Comparison of ENCODE assay signal across 8 cellular contexts in the genomic region with DNA sequence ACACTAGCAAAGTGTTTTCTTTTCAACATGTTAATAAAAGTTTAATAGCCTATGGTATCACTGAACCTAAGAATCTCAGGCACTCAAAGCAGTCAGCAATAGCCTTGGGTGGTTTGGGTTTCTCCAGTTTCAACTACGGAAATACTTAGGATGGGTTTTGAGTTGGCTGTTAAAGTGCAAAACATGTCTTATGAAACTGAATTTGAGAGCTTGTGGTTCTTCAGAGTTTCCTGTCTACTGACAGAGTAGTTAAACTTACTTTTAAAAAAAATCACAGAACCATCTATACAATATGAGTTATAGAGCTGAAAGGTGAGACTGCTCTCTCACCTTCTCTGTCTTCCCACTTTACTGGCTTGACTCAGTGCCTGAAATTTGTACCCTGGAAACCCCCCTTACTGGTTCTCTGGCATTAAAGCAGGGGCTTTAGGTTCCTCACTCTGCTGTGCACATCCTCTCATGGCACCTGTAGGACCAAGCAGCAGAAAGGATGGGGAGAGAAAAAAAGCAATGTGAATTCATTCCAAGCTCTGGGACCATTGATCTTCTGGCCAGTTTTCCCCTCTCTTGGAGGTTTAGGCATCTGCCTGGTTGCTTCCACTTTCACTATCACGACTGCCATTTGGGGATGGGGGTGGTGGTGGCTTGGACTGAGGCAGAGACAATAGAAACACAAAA. TPM values are rescaled to one million over a fixed set of nuclear protein-coding genes. Genes with fewer than 3 reads are reported as not detected.
DNase-seq lines count a peak whose midpoint lies in the region; ATAC-seq lines count a peak whose summit lies in the region.

No MANE protein-coding gene starts in this region.

- H3K27me3 Mint-ChIP-seq in CD8-positive, alpha-beta memory T cell: no peaks in the 10 kb centered on the region
- no peaks in the 10 kb centered on the region for H3K27me3 Mint-ChIP-seq in activated T-helper 1 cell treated with anti-CD3 and anti-CD28 coated beads, Interleukin-12 subunit alpha, Interleukin-12 subunit beta, Interleukin-2, Interleukin-4 antibody, amounts not matched to agents 30 ng/mL and 10 ng/mL and 1 ng/mL, durations not matched to agents 14 hours and 24 hours and 36 hours (ENCODE audit: insufficient read depth)

- POLR2A ChIA-PET in CD8-positive, alpha-beta memory T cell (lab: Charles Lee): interaction anchor here (1.0 to 1.3 kb wide), 2 partner anchors 13 to 17 kb away, joined by 4 to 5 read pairs; no protein-coding TSS in a partner anchor

- H3K4me1 ChIP-seq in CD8-positive, alpha-beta memory T cell (ENCODE audit: insufficient read depth, low read length): peaks cover 18% of the 10 kb centered on the region

- peak overlapping the region; percentile 70 to 89 (median 76) for H3K4me3 Mint-ChIP-seq in CD8-positive, alpha-beta memory T cell
- H3K4me3 Mint-ChIP-seq in activated T-helper 1 cell treated with anti-CD3 and anti-CD28 coated beads, Interleukin-12 subunit alpha, Interleukin-12 subunit beta, Interleukin-2, Interleukin-4 antibody, amounts not matched to agents 30 ng/mL and 10 ng/mL and 1 ng/mL, durations not matched to agents 14 hours and 24 hours and 36 hours: peak overlapping the region; percentile 62

- peak overlapping the region; percentile 68 to 91 (median 87) for H3K27ac Mint-ChIP-seq in CD8-positive, alpha-beta memory T cell
- peak overlapping the region; percentile 82 for H3K27ac Mint-ChIP-seq in activated T-helper 1 cell treated with anti-CD3 and anti-CD28 coated beads, Interleukin-12 subunit alpha, Interleukin-12 subunit beta, Interleukin-2, Interleukin-4 antibody, amounts not matched to agents 30 ng/mL and 10 ng/mL and 1 ng/mL, durations not matched to agents 14 hours and 24 hours and 36 hours

- no peaks in the 10 kb centered on the region for H3K27me3 ChIP-seq in CD8-positive, alpha-beta memory T cell (ENCODE audit: insufficient read depth, low read length, poor library complexity, severe bottlenecking)

- peaks cover 6 to 14% (median 13%) of the 10 kb centered on the region in 5 donors for H3K9me3 Mint-ChIP-seq in CD8-positive, alpha-beta memory T cell
- peaks cover 25% of the 10 kb centered on the region for H3K9me3 Mint-ChIP-seq in activated T-helper 1 cell treated with anti-CD3 and anti-CD28 coated beads, Interleukin-12 subunit alpha, Interleukin-12 subunit beta, Interleukin-2, Interleukin-4 antibody, amounts not matched to agents 30 ng/mL and 10 ng/mL and 1 ng/mL, durations not matched to agents 14 hours and 24 hours and 36 hours

- H3K36me3 Mint-ChIP-seq in CD8-positive, alpha-beta memory T cell: peaks cover 3 to 12% (median 4%) of the 10 kb centered on the region in 3 donors
- peaks cover 25% of the 10 kb centered on the region for H3K36me3 Mint-ChIP-seq in activated T-helper 1 cell treated with anti-CD3 and anti-CD28 coated beads, Interleukin-12 subunit alpha, Interleukin-12 subunit beta, Interleukin-2, Interleukin-4 antibody, amounts not matched to agents 30 ng/mL and 10 ng/mL and 1 ng/mL, durations not matched to agents 14 hours and 24 hours and 36 hours (ENCODE audit: low read depth)

- H3K36me3 ChIP-seq in CD8-positive, alpha-beta memory T cell (ENCODE audit: insufficient read depth, low read length): no peaks in the 10 kb centered on the region

- H3K4me3 ChIP-seq in CD8-positive, alpha-beta memory T cell (ENCODE audit: low read length): peak overlapping the region; percentile 40

- H3K4me1 Mint-ChIP-seq in CD8-positive, alpha-beta memory T cell: peaks cover 19 to 27% (median 21%) of the 10 kb centered on the region in 3 donors
- H3K4me1 Mint-ChIP-seq in activated T-helper 1 cell treated with anti-CD3 and anti-CD28 coated beads, Interleukin-12 subunit alpha, Interleukin-12 subunit beta, Interleukin-2, Interleukin-4 antibody, amounts not matched to agents 30 ng/mL and 10 ng/mL and 1 ng/mL, durations not matched to agents 14 hours and 24 hours and 36 hours (ENCODE audit: low read depth): peaks cover 29% of the 10 kb centered on the region

- CTCF ChIA-PET in CD8-positive, alpha-beta memory T cell (lab: Charles Lee): interaction anchor here (3.1 kb wide), 1 partner anchor 12 kb away, joined by 12 read pairs; no protein-coding TSS in a partner anchor

- intact Hi-C loops in activated T-helper 1 cell treated with anti-CD3 and anti-CD28 coated beads, Interleukin-12 subunit alpha, Interleukin-12 subunit beta, Interleukin-2, Interleukin-4 antibody, amounts not matched to agents 30 ng/mL and 10 ng/mL and 1 ng/mL, durations not matched to agents 14 hours and 24 hours and 36 hours (cut with micrococcal nuclease): loop anchor here (1.0 to 10.0 kb wide), 10 partner anchors 17 to 580 kb away; a partner anchor contains a TSS

- no peaks in the 10 kb centered on the region for H3K9me3 ChIP-seq in CD8-positive, alpha-beta memory T cell (ENCODE audit: low read length)

- H3K27ac ChIP-seq in CD8-positive, alpha-beta memory T cell (ENCODE audit: low read depth, low read length): peak overlapping the region; percentile 7

- DNase-seq in CD8-positive, alpha-beta memory T cell: peak in 2 of 5 donors; percentile 30 to 64
- DNase-seq in activated T-helper 1 cell treated with anti-CD3 and anti-CD28 coated beads, Interleukin-12 subunit alpha, Interleukin-12 subunit beta, Interleukin-2, Interleukin-4 antibody, amounts not matched to agents 30 ng/mL and 10 ng/mL and 1 ng/mL, durations not matched to agents 14 hours and 24 hours and 36 hours (ENCODE audit: low spot score): peak; percentile 27
- peak; percentile 11 for DNase-seq in stimulated activated CD4-positive, alpha-beta T cell treated with anti-CD3 and anti-CD28 coated beads, Interleukin-4, amount 100 ng/mL, for 1 hour
- DNase-seq in ureter (ENCODE audit: low spot score) (no peak), NCI-H2171 treated with DMSO at 0.1 percent for 48 hours (lab: John Stamatoyannopoulos, UW) (no peak), GM19240 (ENCODE audit: insufficient read length, low spot score) (no peak)

- ATAC-seq in GM19372 (IDR thresholded peaks at IDR 0.05; ENCODE audit: low read depth, unreplicated experiment) (peak; percentile 99), HG03354 (IDR thresholded peaks at IDR 0.05; ENCODE audit: poor library complexity, severe bottlenecking, unreplicated experiment) (peak; percentile 97)

RNA-seq across cellular contexts. Expression of a gene that starts 18.1 kb away (rescaled TPM):
- total RNA-seq in CD8-positive, alpha-beta memory T cell: 1 to 10 TPM; 1.6 to 2.1 TPM
- 3.9 TPM for polyA plus RNA-seq in CD8-positive, alpha-beta memory T cell
- total RNA-seq in activated T-helper 1 cell treated with anti-CD3 and anti-CD28 coated beads, Interleukin-12 subunit alpha, Interleukin-12 subunit beta, Interleukin-2, Interleukin-4 antibody, amounts not matched to agents 30 ng/mL and 10 ng/mL and 1 ng/mL, durations not matched to agents 14 hours and 24 hours and 36 hours: 0.78 and 1.2 TPM in 2 replicates
- total RNA-seq in ureter: 2.8 TPM

Comparison
In these comparisons a context has a peak if more than half of its experiments do, and no peak if none do; other contexts are left out.
1. DNase-seq: peak in activated T-helper 1 cell treated with anti-CD3 and anti-CD28 coated beads, Interleukin-12 subunit alpha, Interleukin-12 subunit beta, Interleukin-2, Interleukin-4 antibody, amounts not matched to agents 30 ng/mL and 10 ng/mL and 1 ng/mL, durations not matched to agents 14 hours and 24 hours and 36 hours (single experiment) and stimulated activated CD4-positive, alpha-beta T cell treated with anti-CD3 and anti-CD28 coated beads, Interleukin-4, amount 100 ng/mL, for 1 hour (single experiment); none in ureter (single experiment), NCI-H2171 treated with DMSO at 0.1 percent for 48 hours (single experiment) and GM19240 (single experiment).